Comparison of ENCODE assay signal across 1 cellular context in the genomic region with DNA sequence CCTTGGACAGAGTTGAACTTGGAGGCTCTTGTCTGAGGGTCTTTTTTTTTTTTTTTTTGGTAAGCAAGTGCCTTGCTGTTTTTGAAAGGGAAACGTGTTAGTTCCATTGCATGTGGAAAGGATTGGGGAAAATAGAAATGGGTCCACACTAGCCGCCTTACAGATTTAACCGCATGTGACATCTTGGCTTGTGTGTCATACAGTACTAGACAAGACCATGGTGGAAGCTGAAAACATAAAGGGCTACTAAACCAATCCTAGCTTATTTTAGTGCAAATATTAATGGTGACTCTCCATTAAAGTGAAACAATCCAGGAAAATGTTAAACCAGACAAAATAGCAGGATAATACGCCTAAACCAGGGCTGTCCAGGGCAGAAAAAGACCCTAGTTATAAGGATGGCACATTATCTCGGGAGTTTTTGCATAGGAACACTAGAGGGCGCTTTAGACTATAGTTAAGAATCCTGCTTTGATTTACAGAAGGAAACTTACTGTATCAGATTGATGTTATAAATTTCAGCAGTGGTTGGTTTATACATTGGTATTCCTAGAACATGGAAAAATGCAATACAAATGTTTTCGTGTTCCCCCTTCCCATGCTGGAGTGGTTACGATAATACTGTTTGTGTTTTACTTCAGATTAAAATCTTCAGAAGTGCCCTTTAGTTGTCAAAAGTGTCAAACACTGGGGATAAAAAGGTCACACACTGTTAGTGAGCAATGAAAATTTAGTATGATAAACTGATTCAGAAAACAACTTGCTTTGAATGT.
TF ChIP-seq lines count a peak whose summit lies in the region.

No MANE protein-coding gene starts in this region.

TF ChIP-seq in HepG2, 621 proteins besides CTCF, POLR2A, EP300 and RAD21:
- TF ChIP-seq STAG1 (CRISPR knock-in tag; IDR thresholded peaks at IDR 0.05): peak; percentile 94
- peak; percentile 29; the same call in 1 of the 2 replicates for TF ChIP-seq IRF2 (CRISPR knock-in tag; IDR thresholded peaks at IDR 0.05)
- TF ChIP-seq SP140L (CRISPR knock-in tag; IDR thresholded peaks at IDR 0.05; ENCODE audit: borderline replicate concordance): 0 out of 2 replicates have a peak, but pooled peaks have one; percentile 39
- TF ChIP-seq, protein P1, sequence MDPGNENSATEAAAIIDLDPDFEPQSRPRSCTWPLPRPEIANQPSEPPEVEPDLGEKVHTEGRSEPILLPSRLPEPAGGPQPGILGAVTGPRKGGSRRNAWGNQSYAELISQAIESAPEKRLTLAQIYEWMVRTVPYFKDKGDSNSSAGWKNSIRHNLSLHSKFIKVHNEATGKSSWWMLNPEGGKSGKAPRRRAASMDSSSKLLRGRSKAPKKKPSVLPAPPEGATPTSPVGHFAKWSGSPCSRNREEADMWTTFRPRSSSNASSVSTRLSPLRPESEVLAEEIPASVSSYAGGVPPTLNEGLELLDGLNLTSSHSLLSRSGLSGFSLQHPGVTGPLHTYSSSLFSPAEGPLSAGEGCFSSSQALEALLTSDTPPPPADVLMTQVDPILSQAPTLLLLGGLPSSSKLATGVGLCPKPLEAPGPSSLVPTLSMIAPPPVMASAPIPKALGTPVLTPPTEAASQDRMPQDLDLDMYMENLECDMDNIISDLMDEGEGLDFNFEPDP (CRISPR knock-in tag; conservative IDR thresholded peaks at IDR 0.05): no peak
- TF ChIP-seq TCF12 (IDR thresholded peaks at IDR 0.05): no peak
- TF ChIP-seq TCF12 (CRISPR knock-in tag; IDR thresholded peaks at IDR 0.05): no peak
- peak; percentile 15; the same call in 1 of the 2 replicates for TF ChIP-seq SAP130 (CRISPR knock-in tag; IDR thresholded peaks at IDR 0.05; ENCODE audit: low read depth)
- no peak for TF ChIP-seq ZNF776 (CRISPR knock-in tag; IDR thresholded peaks at IDR 0.05)
- 0 out of 2 replicates have a peak, but pooled peaks have one; percentile 39 for TF ChIP-seq ZSCAN9 (CRISPR knock-in tag; IDR thresholded peaks at IDR 0.05; ENCODE audit: borderline replicate concordance)
- TF ChIP-seq GATAD2A (CRISPR knock-in tag; IDR thresholded peaks at IDR 0.05): 0 out of 2 replicates have a peak, but pooled peaks have one; percentile 16
- no peak for TF ChIP-seq ZNF10 (CRISPR knock-in tag; IDR thresholded peaks at IDR 0.05; ENCODE audit: borderline replicate concordance, low read depth)
- TF ChIP-seq, protein P2, sequence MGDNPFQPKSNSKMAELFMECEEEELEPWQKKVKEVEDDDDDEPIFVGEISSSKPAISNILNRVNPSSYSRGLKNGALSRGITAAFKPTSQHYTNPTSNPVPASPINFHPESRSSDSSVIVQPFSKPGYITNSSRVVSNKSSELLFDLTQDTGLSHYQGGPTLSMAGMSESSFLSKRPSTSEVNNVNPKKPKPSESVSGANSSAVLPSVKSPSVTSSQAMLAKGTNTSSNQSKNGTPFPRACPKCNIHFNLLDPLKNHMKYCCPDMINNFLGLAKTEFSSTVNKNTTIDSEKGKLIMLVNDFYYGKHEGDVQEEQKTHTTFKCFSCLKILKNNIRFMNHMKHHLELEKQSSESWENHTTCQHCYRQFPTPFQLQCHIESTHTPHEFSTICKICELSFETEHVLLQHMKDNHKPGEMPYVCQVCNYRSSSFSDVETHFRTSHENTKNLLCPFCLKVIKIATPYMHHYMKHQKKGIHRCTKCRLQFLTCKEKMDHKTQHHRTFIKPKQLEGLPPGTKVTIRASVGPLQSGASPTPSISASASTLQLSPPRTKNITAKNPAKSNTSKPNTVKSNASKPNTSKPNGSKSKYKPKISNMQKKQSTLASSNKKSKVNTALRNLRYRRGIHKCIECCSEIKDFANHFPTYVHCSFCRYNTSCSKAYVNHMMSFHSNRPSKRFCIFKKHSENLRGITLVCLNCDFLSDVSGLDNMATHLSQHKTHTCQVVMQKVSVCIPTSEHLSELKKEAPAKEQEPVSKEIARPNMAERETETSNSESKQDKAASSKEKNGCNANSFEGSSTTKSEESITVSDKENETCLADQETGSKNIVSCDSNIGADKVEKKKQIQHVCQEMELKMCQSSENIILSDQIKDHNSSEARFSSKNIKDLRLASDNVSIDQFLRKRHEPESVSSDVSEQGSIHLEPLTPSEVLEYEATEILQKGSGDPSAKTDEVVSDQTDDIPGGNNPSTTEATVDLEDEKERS (CRISPR knock-in tag; IDR thresholded peaks at IDR 0.05): peak; percentile 65; the same call in 1 of the 2 replicates
- TF ChIP-seq, protein P3, sequence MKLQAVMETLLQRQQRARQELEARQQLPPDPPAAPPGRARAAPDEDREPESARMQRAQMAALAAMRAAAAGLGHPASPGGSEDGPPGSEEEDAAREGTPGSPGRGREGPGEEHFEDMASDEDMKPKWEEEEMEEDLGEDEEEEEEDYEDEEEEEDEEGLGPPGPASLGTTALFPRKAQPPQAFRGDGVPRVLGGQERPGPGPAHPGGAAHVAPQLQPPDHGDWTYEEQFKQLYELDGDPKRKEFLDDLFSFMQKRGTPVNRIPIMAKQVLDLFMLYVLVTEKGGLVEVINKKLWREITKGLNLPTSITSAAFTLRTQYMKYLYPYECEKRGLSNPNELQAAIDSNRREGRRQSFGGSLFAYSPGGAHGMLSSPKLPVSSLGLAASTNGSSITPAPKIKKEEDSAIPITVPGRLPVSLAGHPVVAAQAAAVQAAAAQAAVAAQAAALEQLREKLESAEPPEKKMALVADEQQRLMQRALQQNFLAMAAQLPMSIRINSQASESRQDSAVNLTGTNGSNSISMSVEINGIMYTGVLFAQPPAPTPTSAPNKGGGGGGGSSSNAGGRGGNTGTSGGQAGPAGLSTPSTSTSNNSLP (IDR thresholded peaks at IDR 0.05; ENCODE audit: low read depth, low read length): 0 out of 2 replicates have a peak, but pooled peaks have one; percentile 12
- TF ChIP-seq SMC3 (IDR thresholded peaks at IDR 0.05; ENCODE audit: low read length): peak; percentile 90
- peak; percentile 50; the same call in 1 of the 2 replicates for TF ChIP-seq MIXL1 (CRISPR knock-in tag; IDR thresholded peaks at IDR 0.05)
